Comparison of ENCODE assay signal across 8 cellular contexts in the genomic region with DNA sequence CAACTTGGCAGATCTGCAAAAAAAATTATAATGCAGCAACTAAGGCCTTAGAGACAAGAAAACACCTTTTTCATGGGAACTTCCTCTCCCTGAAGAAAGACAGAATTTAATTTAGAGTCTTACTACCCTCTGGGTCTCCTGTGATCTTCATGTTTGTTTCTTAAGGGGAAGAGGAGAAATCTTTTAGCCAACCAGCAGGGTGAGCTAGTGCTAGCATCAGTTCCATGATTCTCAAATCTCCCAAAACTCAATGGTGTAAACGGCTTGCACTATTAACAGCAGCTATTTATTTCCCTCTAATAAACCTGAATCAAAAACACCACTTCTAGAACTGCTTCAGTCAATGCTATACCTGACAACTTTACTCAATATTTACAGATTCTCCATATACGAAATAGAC. TPM values are rescaled to one million over a fixed set of nuclear protein-coding genes. Genes with fewer than 3 reads are reported as not detected.
DNase-seq lines count a peak whose midpoint lies in the region; ATAC-seq and TF ChIP-seq lines count a peak whose summit lies in the region.

No MANE protein-coding gene starts in this region.

- peaks cover 36% of the 10 kb centered on the region for H3K36me3 Mint-ChIP-seq in activated CD4-positive, alpha-beta T cell treated with anti-CD3 and anti-CD28 coated beads, Interleukin-2, amount 10 ng/mL, durations not matched to agents 24 days and 14 days (ENCODE audit: low read depth)

- no peak overlapping the region for H4K8ac ChIP-seq in trophoblast cell (ENCODE audit: low read depth, low read length)

- DNase-seq in activated CD4-positive, alpha-beta T cell treated with anti-CD3 and anti-CD28 coated beads, Interleukin-2, amount 10 ng/mL, durations not matched to agents 24 days and 14 days = no peak
- no peak for DNase-seq in activated CD4-positive, alpha-beta T cell treated with anti-CD3 and anti-CD28 coated beads for 4 hours
- DNase-seq in NCI-H82 (lab: John Stamatoyannopoulos, UW) (peak; percentile 51), dorsolateral prefrontal cortex (no peak), trophoblast cell (peak in 1 of 2 donors; percentile 46), NCI-H2081 (lab: John Stamatoyannopoulos, UW) (no peak)

- no peak overlapping the region for H2BK12ac ChIP-seq in trophoblast cell (ENCODE audit: low read length)

- ATAC-seq in GM21737 (IDR thresholded peaks at IDR 0.05; ENCODE audit: unreplicated experiment) (no peak), GM18873 (IDR thresholded peaks at IDR 0.05; ENCODE audit: low FRiP score, unreplicated experiment) (no peak)

- H2BK120ac ChIP-seq in trophoblast cell (ENCODE audit: insufficient read depth, low read length, poor library complexity) = no peak overlapping the region

- peaks cover 0 to 2% of the 10 kb centered on the region in 2 experiments for H3K36me3 ChIP-seq in trophoblast cell (ENCODE audit: control insufficient read depth in 1 of 2, insufficient read depth in 2 of 2, low read length in 2 of 2)

- H3K23ac ChIP-seq in trophoblast cell (ENCODE audit: low read length) = no peak overlapping the region

- no peak overlapping the region for H4K91ac ChIP-seq in trophoblast cell (ENCODE audit: low read depth, low read length)

- H3K4me3 Mint-ChIP-seq in activated CD4-positive, alpha-beta T cell treated with anti-CD3 and anti-CD28 coated beads, Interleukin-2, amount 10 ng/mL, durations not matched to agents 24 days and 14 days = peak overlapping the region; percentile 22

- peaks cover 14% of the 10 kb centered on the region for H3K79me2 ChIP-seq in trophoblast cell (ENCODE audit: control insufficient read depth, insufficient read depth, low read length, poor library complexity)

- H3K4me3 ChIP-seq in dorsolateral prefrontal cortex = peak overlapping the region in 2 of 59 donors; percentile 82 to 84
- no peak overlapping the region for H3K4me3 ChIP-seq in trophoblast cell (ENCODE audit: low read depth, low read length)

- peaks cover 58% of the 10 kb centered on the region for H3K4me1 Mint-ChIP-seq in activated CD4-positive, alpha-beta T cell treated with anti-CD3 and anti-CD28 coated beads, Interleukin-2, amount 10 ng/mL, durations not matched to agents 24 days and 14 days

- H3K27me3 Mint-ChIP-seq in activated CD4-positive, alpha-beta T cell treated with anti-CD3 and anti-CD28 coated beads, Interleukin-2, amount 10 ng/mL, durations not matched to agents 24 days and 14 days = no peaks in the 10 kb centered on the region

- no peak overlapping the region for H3K14ac ChIP-seq in trophoblast cell (ENCODE audit: low read length)

- H3K27ac Mint-ChIP-seq in activated CD4-positive, alpha-beta T cell treated with anti-CD3 and anti-CD28 coated beads, Interleukin-2, amount 10 ng/mL, durations not matched to agents 24 days and 14 days = peak overlapping the region; percentile 10

- no peak overlapping the region for H3K18ac ChIP-seq in trophoblast cell (ENCODE audit: low read length)

- no peaks in the 10 kb centered on the region for H3K9me3 Mint-ChIP-seq in activated CD4-positive, alpha-beta T cell treated with anti-CD3 and anti-CD28 coated beads, Interleukin-2, amount 10 ng/mL, durations not matched to agents 24 days and 14 days

- H3K4ac ChIP-seq in trophoblast cell (ENCODE audit: low read depth, low read length) = peak overlapping the region; percentile 64

- H2AFZ ChIP-seq in trophoblast cell (ENCODE audit: insufficient read depth, low read length, poor library complexity) = no peak overlapping the region

- H3K4me1 ChIP-seq in trophoblast cell (ENCODE audit: control insufficient read depth in 1 of 2, insufficient read depth in 2 of 2, low read length in 2 of 2) = peaks cover 3 to 4% of the 10 kb centered on the region in 2 experiments

- WGBS in trophoblast cell (ENCODE audit: extremely low coverage, insufficient coverage, insufficient read length) = no CpG with 5 or more reads among the region's 2 CpGs

- peaks cover 16% of the 10 kb centered on the region for H3K79me1 ChIP-seq in trophoblast cell (ENCODE audit: low read length)

- no peak overlapping the region for H4K12ac ChIP-seq in trophoblast cell (ENCODE audit: low read depth, low read length)

- no peaks in the 10 kb centered on the region for H3K27me3 ChIP-seq in dorsolateral prefrontal cortex
- no peaks in the 10 kb centered on the region for H3K27me3 ChIP-seq in trophoblast cell (ENCODE audit: insufficient read depth, low read length)

- H3K27ac ChIP-seq in dorsolateral prefrontal cortex (peak overlapping the region in 30 of 59 donors; percentile 1 to 97 (median 56)), trophoblast cell (ENCODE audit: low read depth, low read length) (no peak overlapping the region)

- TF ChIP-seq CTCF in dorsolateral prefrontal cortex (IDR thresholded peaks at IDR 0.05 in 54 of 56, conservative IDR thresholded peaks at IDR 0.05 in 2 of 56; ENCODE audit: low read depth in 1 of 56, partially characterized antibody in 56 of 56) = peak in 51 of 56 donors; percentile 16 to 66 (median 44)

- no peaks in the 10 kb centered on the region for H3K9me3 ChIP-seq in trophoblast cell (ENCODE audit: insufficient read depth, low read depth, low read length)

- no peak overlapping the region for H2BK5ac ChIP-seq in trophoblast cell (ENCODE audit: low read depth, low read length, poor library complexity)

- no peak overlapping the region for H3K9ac ChIP-seq in trophoblast cell (ENCODE audit: low read length)

- intact Hi-C loops in activated CD4-positive, alpha-beta T cell treated with anti-CD3 and anti-CD28 coated beads, Interleukin-2, amount 10 ng/mL, durations not matched to agents 24 days and 14 days (cut with micrococcal nuclease) = no loop called here
- intact Hi-C loops in dorsolateral prefrontal cortex (cut with DNase I) = no loop called here

- H2AK5ac ChIP-seq in trophoblast cell (ENCODE audit: low read length) = no peak overlapping the region

- no peak overlapping the region for H3K4me2 ChIP-seq in trophoblast cell (ENCODE audit: low read length)

RNA-seq across cellular contexts. Expression of gene ZNF644, which starts 3.8 kb away (rescaled TPM):
- total RNA-seq in activated CD4-positive, alpha-beta T cell treated with anti-CD3 and anti-CD28 coated beads, Interleukin-2, amount 10 ng/mL, durations not matched to agents 24 days and 14 days = 57.0 and 57.7 TPM in 2 replicates
- 100 to 1,000 TPM in 4 of 120 experiments, 10 to 100 TPM in 116; 55.9 to 109 (median 75.5) TPM for total RNA-seq in dorsolateral prefrontal cortex
- polyA plus RNA-seq in trophoblast cell (2013) = 37.9 and 41.3 TPM in 2 replicates
